In genomic region chr19:1848399-1849131, GRCh38 we compare ENCODE assay signal across 8 cellular contexts. TPM values are rescaled to one million over a fixed set of nuclear protein-coding genes. Genes with fewer than 3 reads are reported as not detected.
DNase-seq lines count a peak whose midpoint lies in the region; ATAC-seq and TF ChIP-seq lines count a peak whose summit lies in the region.

Gene REXO1, minus strand, starts transcription at chr19:1848483. Its CDS starts 125 bp downstream, at chr19:1848358.

- peak within 1 kb of the TSS; percentile 70 for H2AK5ac ChIP-seq in IMR-90 (ENCODE audit: low read depth, low read length)

- H3K9me2 ChIP-seq in OCI-LY7 (ENCODE audit: insufficient read depth, low read length), result no peaks in the 10 kb centered on the region

- BruUV-seq in IMR-90 (replicated peaks; lab: Mats Ljungman, UMichigan) (no TSS peak), OCI-LY7 (replicated peaks; lab: Mats Ljungman, UMichigan) (no TSS peak)

- peak within 1 kb of the TSS; percentile 97 for H3K4ac ChIP-seq in IMR-90 (ENCODE audit: low read depth, low read length)

- H2BK20ac ChIP-seq in IMR-90 (ENCODE audit: low read depth, low read length), result no peak within 1 kb of the TSS

- CTCF ChIA-PET in IMR-90 (lab: Yijun Ruan, JAX), result interaction anchor here (1.2 kb wide), 1 partner anchor 11 kb away, joined by 3 read pairs; no protein-coding TSS in a partner anchor
- CTCF ChIA-PET in OCI-LY7 (lab: Charles Lee; ENCODE audit: unreplicated experiment), result no interaction called here

- peak; percentile 87 for TF ChIP-seq CTCF in IMR-90 (conservative IDR thresholded peaks at IDR 0.05; ENCODE audit: low read depth, low read length)
- TF ChIP-seq CTCF in OCI-LY7 (conservative IDR thresholded peaks at IDR 0.05; ENCODE audit: low read length), result peak; percentile 94

- H4K20me1 ChIP-seq in IMR-90 (ENCODE audit: insufficient read depth, low read length), result peaks cover 64% of the 10 kb centered on the region
- peaks cover 17% of the 10 kb centered on the region for H4K20me1 ChIP-seq in OCI-LY7 (ENCODE audit: insufficient read depth, low read length)

- peak within 1 kb of the TSS; percentile 89; the same call in 1 of the 2 replicates for H3K23ac ChIP-seq in IMR-90 (ENCODE audit: low read depth, low read length)

- H3K4me2 ChIP-seq in IMR-90 (ENCODE audit: low read depth, low read length) (peak within 1 kb of the TSS; percentile 98), OCI-LY7 (ENCODE audit: low read length) (peak within 1 kb of the TSS; percentile 80)

- POLR2A ChIA-PET in IMR-90 (lab: Charles Lee; ENCODE audit: unreplicated experiment) (no interaction called here), OCI-LY7 (lab: Charles Lee) (no interaction called here)

- H3K14ac ChIP-seq in IMR-90 (replicated peaks; ENCODE audit: low read depth, low read length), result peak within 1 kb of the TSS; percentile 98

- H3K36me3 ChIP-seq in IMR-90 (ENCODE audit: control insufficient read depth, insufficient read depth, low read length) (peaks cover 2% of the 10 kb centered on the region; the same call in 1 of the 2 replicates), OCI-LY7 (ENCODE audit: insufficient read depth, low read length) (peaks cover 37% of the 10 kb centered on the region; the same call in 1 of the 2 replicates)

- no peaks in the 10 kb centered on the region for H3K27me3 ChIP-seq in IMR-90 (ENCODE audit: control insufficient read depth, insufficient read depth, low read length)

- H4K8ac ChIP-seq in IMR-90 (ENCODE audit: low read depth in 2 of 2, low read length in 2 of 2), result peak within 1 kb of the TSS in 1 of 2 experiments; percentile 99; a peak in 3 of 4 replicates

- TF ChIP-seq POLR2A in IMR-90 (IDR thresholded peaks at IDR 0.05; ENCODE audit: low read depth, low read length), result peak; percentile 89

- H4K91ac ChIP-seq in IMR-90 (ENCODE audit: insufficient read depth, low read depth, low read length), result peak within 1 kb of the TSS; percentile 97

- H2BK15ac ChIP-seq in IMR-90 (ENCODE audit: low read depth, low read length), result peak within 1 kb of the TSS; percentile 67; the same call in 1 of the 3 replicates

- H3K4me3 ChIP-seq in IMR-90 (ENCODE audit: insufficient read depth, low read depth, low read length) (peak within 1 kb of the TSS; percentile 100), OCI-LY7 (ENCODE audit: low read depth, low read length, poor library complexity, severe bottlenecking) (peak within 1 kb of the TSS; percentile 93)

- 2% methylated on average over 33 of the region's 60 CpGs; no CpG with 5 or more reads in 1 of the 2 experiments for WGBS in IMR-90 (ENCODE audit: extremely low coverage in 2 of 2, insufficient read length in 1 of 2), 2 experiments

- H3K79me2 ChIP-seq in OCI-LY7 (ENCODE audit: insufficient read depth, low read depth, low read length), result peaks cover 59% of the 10 kb centered on the region

- H3K79me1 ChIP-seq in IMR-90 (ENCODE audit: low read depth in 1 of 2, low read length in 2 of 2), result peaks cover 8 to 78% of the 10 kb centered on the region in 2 experiments; a peak in 3 of 4 replicates

- DNase-seq in DMS114 treated with DMSO at 0.1 percent for 48 hours (lab: John Stamatoyannopoulos, UW; ENCODE audit: unreplicated experiment) (peak; percentile 66), IMR-90 (peak; percentile 87), OCI-LY7 (ENCODE audit: low spot score) (peak; percentile 96), activated T-cell treated with anti-CD3 and anti-CD28 coated beads for 1 hour (ENCODE audit: low read depth) (peak; percentile 99), epithelial cell of prostate (ENCODE audit: low read depth, low spot score) (peak; percentile 58), mucosa of gallbladder (ENCODE audit: low spot score) (peak; percentile 97)
- peak; percentile 93 to 99 for DNase-seq in stimulated activated CD8-positive, alpha-beta memory T cell treated with anti-CD3 and anti-CD28 coated beads, Interleukin-4, amount 100 ng/mL, for 4 hours (ENCODE audit: low read depth in 2 of 2, low spot score in 1 of 2)

- peak; percentile 45 for ATAC-seq in GM21526 (IDR thresholded peaks at IDR 0.05; ENCODE audit: low FRiP score, unreplicated experiment)
- ATAC-seq in IMR-90 (ENCODE audit: low read depth), result peak; percentile 88

- in situ Hi-C loops in IMR-90 (cut with MboI; ENCODE audit: low sequenced_read_pairs), result no loop called here

- peak within 1 kb of the TSS; percentile 99 for H2AK9ac ChIP-seq in IMR-90 (replicated peaks; ENCODE audit: low read depth, low read length, poor library complexity)

- peak; percentile 28; the same call in 1 of the 2 replicates for TF ChIP-seq RAD21 in IMR-90 (IDR thresholded peaks at IDR 0.05; ENCODE audit: low read length)

- dilution Hi-C loops in IMR-90 (cut with HindIII; ENCODE audit: low sequenced_read_pairs, unreplicated experiment), result no loop called here

- peak within 1 kb of the TSS; percentile 99 for H3K27ac ChIP-seq in IMR-90 (ENCODE audit: insufficient read depth, low read length)
- peak within 1 kb of the TSS; percentile 82 for H3K27ac ChIP-seq in OCI-LY7 (ENCODE audit: low read depth, low read length, poor library complexity, severe bottlenecking)
- H3K27ac ChIP-seq in epithelial cell of prostate, result peak within 1 kb of the TSS; percentile 91

- peak within 1 kb of the TSS; percentile 99 for H2BK5ac ChIP-seq in IMR-90 (ENCODE audit: low read depth, low read length, poor library complexity, severe bottlenecking)

- H3K18ac ChIP-seq in IMR-90 (ENCODE audit: low read depth, low read length), result peak within 1 kb of the TSS; percentile 94

- intact Hi-C loops in IMR-90 (cut with micrococcal nuclease) (no loop called here), OCI-LY7 (cut with micrococcal nuclease; ENCODE audit: unreplicated experiment) (no loop called here)

- peak within 1 kb of the TSS; percentile 94; the same call in 1 of the 2 replicates for H2BK120ac ChIP-seq in IMR-90 (ENCODE audit: low read depth, low read length)

- H4K5ac ChIP-seq in IMR-90 (ENCODE audit: low read depth, low read length), result peak within 1 kb of the TSS; percentile 93

- H3K4me1 ChIP-seq in IMR-90 (ENCODE audit: control insufficient read depth, insufficient read depth, low read length), result peaks cover 12% of the 10 kb centered on the region
- peaks cover 26% of the 10 kb centered on the region for H3K4me1 ChIP-seq in OCI-LY7 (ENCODE audit: insufficient read depth, low read length, poor library complexity, severe bottlenecking)

- no peaks in the 10 kb centered on the region for H3K9me1 ChIP-seq in IMR-90 (ENCODE audit: insufficient read depth, low read length)

- peak within 1 kb of the TSS; percentile 83 for H3K56ac ChIP-seq in IMR-90 (ENCODE audit: extremely low read depth, insufficient read depth, low read length)

- H3K9me3 ChIP-seq in IMR-90 (ENCODE audit: control insufficient read depth, insufficient read depth, low read length), result no peaks in the 10 kb centered on the region
- H3K9me3 ChIP-seq in OCI-LY7 (ENCODE audit: low read length), result no peaks in the 10 kb centered on the region

- H3K9ac ChIP-seq in IMR-90 (ENCODE audit: low read depth, low read length), result peak within 1 kb of the TSS; percentile 92

- H2AFZ ChIP-seq in IMR-90 (replicated peaks; ENCODE audit: low read length, poor library complexity) (peak within 1 kb of the TSS; percentile 98), OCI-LY7 (ENCODE audit: low read length) (no peak within 1 kb of the TSS)

TF ChIP-seq in IMR-90, 13 proteins besides CTCF, POLR2A, EP300 and RAD21:
- TF ChIP-seq BHLHE40 (IDR thresholded peaks at IDR 0.05; ENCODE audit: low read depth, low read length) (no peak), RFX5 (IDR thresholded peaks at IDR 0.05; ENCODE audit: low read depth, low read length) (no peak), SMC3 (IDR thresholded peaks at IDR 0.05; ENCODE audit: low read depth, low read length) (peak; percentile 34; the same call in 1 of the 2 replicates), RCOR1 (IDR thresholded peaks at IDR 0.05; ENCODE audit: insufficient replicate concordance, low read length) (no peak), MAZ (IDR thresholded peaks at IDR 0.05; ENCODE audit: borderline replicate concordance, low read depth, low read length) (peak; percentile 55; the same call in 1 of the 2 replicates), CEBPB (IDR thresholded peaks at IDR 0.05; ENCODE audit: low read depth, low read length) (no peak), NFE2L2 (IDR thresholded peaks at IDR 0.05; ENCODE audit: low read depth, low read length) (no peak)
- TF ChIP-seq, protein P1, sequence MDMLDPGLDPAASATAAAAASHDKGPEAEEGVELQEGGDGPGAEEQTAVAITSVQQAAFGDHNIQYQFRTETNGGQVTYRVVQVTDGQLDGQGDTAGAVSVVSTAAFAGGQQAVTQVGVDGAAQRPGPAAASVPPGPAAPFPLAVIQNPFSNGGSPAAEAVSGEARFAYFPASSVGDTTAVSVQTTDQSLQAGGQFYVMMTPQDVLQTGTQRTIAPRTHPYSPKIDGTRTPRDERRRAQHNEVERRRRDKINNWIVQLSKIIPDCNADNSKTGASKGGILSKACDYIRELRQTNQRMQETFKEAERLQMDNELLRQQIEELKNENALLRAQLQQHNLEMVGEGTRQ (IDR thresholded peaks at IDR 0.05; ENCODE audit: low read depth, low read length), result no peak

RNA-seq across cellular contexts. Expression of gene REXO1, which starts in this region (rescaled TPM):
- total RNA-seq in IMR-90 (2012; rRNA removed) (1.4 and 2.5 TPM in 2 replicates), OCI-LY7 (2022) (52.8 and 54.9 TPM in 2 replicates), mucosa of gallbladder (39.2 TPM)
- 39.2 and 63.7 TPM in 2 replicates for polyA plus RNA-seq in IMR-90 (2012; rRNA removed)
- 13.1 and 26.8 TPM in 2 replicates for polyA plus RNA-seq in IMR-90 (2012; cell fraction: cytosol; rRNA removed)
- polyA plus RNA-seq in IMR-90 (2012; cell fraction: nucleus; rRNA removed; ENCODE audit: low replicate concordance), result 185 and 1,091 TPM in 2 replicates
- total RNA-seq in OCI-LY7 (2014; rRNA removed; shearing (Covaris generic)), result 13.9 and 24.0 TPM in 2 replicates

Comparison
In these comparisons a context has a peak if more than half of its experiments do, and no peak if none do; other contexts are left out.
1. Peak in every context shown above with its lines: DNase-seq, ATAC-seq, H3K4me3 ChIP-seq and H3K27ac ChIP-seq.